Comparison of ENCODE assay signal across 9 cellular contexts in genomic region chr2:36403675-36404230, GRCh38. TPM values are rescaled to one million over a fixed set of nuclear protein-coding genes. Genes with fewer than 3 reads are reported as not detected.
DNase-seq lines count a peak whose midpoint lies in the region; ATAC-seq and TF ChIP-seq lines count a peak whose summit lies in the region.
"Had no signal": no experiment of that assay in that cellular context is flagged by ENCODE, and none has a peak within 500 bp of the region (broad histone marks: within the 10 kb centered on the region; RNA-seq: fewer than 3 reads in every experiment).

No MANE protein-coding gene starts in this region.

- H2AFZ ChIP-seq in PC-9, result no peak overlapping the region
- H2AFZ ChIP-seq in hepatocyte, result no peak overlapping the region

- CTCF ChIA-PET in PC-9 (lab: Charles Lee) (interaction anchor here (1.2 kb wide), 1 partner anchor 27 kb away, joined by 3 read pairs; no protein-coding TSS in a partner anchor), GM10248 (lab: Yijun Ruan, JAX) (interaction anchor here (0.7 to 1.5 kb wide), 2 partner anchors 9 to 24 kb away, joined by 3 read pairs; no protein-coding TSS in a partner anchor)

- DNase-seq in GM04504 (ENCODE audit: low read depth) (peak; percentile 61), PC-9 (peak; percentile 39 to 97), hepatocyte (ENCODE audit: low spot score) (no peak), Ammon's horn (ENCODE audit: low spot score) (no peak), GM10248 (ENCODE audit: extremely low spot score) (no peak), SK-N-DZ (ENCODE audit: low spot score) (no peak)
- no peak for DNase-seq in stimulated activated CD4-positive, alpha-beta T cell treated with anti-CD3 and anti-CD28 coated beads, Interleukin-4, amount 100 ng/mL, for 24 hours
- DNase-seq: heart right ventricle had no signal

- H3K4me2 ChIP-seq in PC-9 (peak overlapping the region; percentile 48), hepatocyte (no peak overlapping the region)

- WGBS in hepatocyte (ENCODE audit: low lambda C conversion rate, missing lambda C conversion rate), result 85% methylated on average over 1 of the region's 1 CpG

- intact Hi-C loops in PC-9 (cut with micrococcal nuclease; ENCODE audit: unreplicated experiment), result loop anchor here (1.0 kb wide), 3 partner anchors 9 to 45 kb away; no protein-coding TSS in a partner anchor

- no peaks in the 10 kb centered on the region for H3K27me3 ChIP-seq in PC-9 (ENCODE audit: insufficient read depth, low read depth)
- H3K27me3 ChIP-seq in hepatocyte, result no peaks in the 10 kb centered on the region
- H3K27me3 ChIP-seq: heart right ventricle had no signal

- peak overlapping the region; percentile 43 for H3K27ac ChIP-seq in PC-9
- H3K27ac ChIP-seq in hepatocyte, result peak overlapping the region; percentile 16

- H3K9me3 ChIP-seq in PC-9 (ENCODE audit: insufficient read depth, low read depth), result peaks cover 4% of the 10 kb centered on the region; the same call in 1 of the 2 replicates
- H3K9me3 ChIP-seq in hepatocyte (ENCODE audit: low read depth), result no peaks in the 10 kb centered on the region
- H3K9me3 ChIP-seq: heart right ventricle had no signal

- H3K4me1 ChIP-seq in PC-9 (replicated peaks; ENCODE audit: insufficient read depth), result peaks cover 19% of the 10 kb centered on the region
- no peaks in the 10 kb centered on the region for H3K4me1 ChIP-seq in hepatocyte (ENCODE audit: insufficient read depth)

- H3K9me2 ChIP-seq in PC-9 (ENCODE audit: insufficient read depth), result no peaks in the 10 kb centered on the region
- H3K9me2 ChIP-seq in hepatocyte (replicated peaks; ENCODE audit: insufficient read depth), result no peaks in the 10 kb centered on the region

- peaks cover 85% of the 10 kb centered on the region for H3K79me2 ChIP-seq in PC-9 (ENCODE audit: low read depth)
- peaks cover 51% of the 10 kb centered on the region for H3K79me2 ChIP-seq in hepatocyte

- H4K20me1 ChIP-seq in PC-9 (ENCODE audit: insufficient read depth) (peaks cover 5% of the 10 kb centered on the region; the same call in 1 of the 2 replicates), hepatocyte (ENCODE audit: insufficient read depth, poor library complexity, severe bottlenecking) (no peaks in the 10 kb centered on the region)

- POLR2A ChIA-PET in PC-9 (lab: Charles Lee; ENCODE audit: unreplicated experiment), result interaction anchor here (0.7 kb wide), 1 partner anchor 29 kb away, joined by 3 read pairs; no protein-coding TSS in a partner anchor
- POLR2A ChIA-PET in GM10248 (lab: Yijun Ruan, JAX), result no interaction called here

- ATAC-seq in HG02623 (IDR thresholded peaks at IDR 0.05; ENCODE audit: unreplicated experiment), result peak; percentile 39

- no TSS peak for BruUV-seq in PC-9 (replicated peaks; lab: Mats Ljungman, UMichigan)

- TF ChIP-seq CTCF in PC-9 (conservative IDR thresholded peaks at IDR 0.05) (no peak), hepatocyte (IDR thresholded peaks at IDR 0.05; ENCODE audit: poor library complexity) (no peak), GM10248 (IDR thresholded peaks at IDR 0.05; ENCODE audit: control extremely low read depth, extremely low read depth, low read depth, missing control alignments) (no peak)

- H3K4me3 ChIP-seq in PC-9, result no peak overlapping the region
- no peak overlapping the region for H3K4me3 ChIP-seq in hepatocyte
- H3K4me3 ChIP-seq: heart right ventricle had no signal

- peaks cover 6% of the 10 kb centered on the region; the same call in 1 of the 2 replicates for H3K36me3 ChIP-seq in PC-9 (ENCODE audit: low read depth)
- no peaks in the 10 kb centered on the region for H3K36me3 ChIP-seq in hepatocyte (replicated peaks; ENCODE audit: insufficient read depth, low read depth)

- H3F3A ChIP-seq in PC-9 (ENCODE audit: insufficient read depth, low read depth), result peaks cover 22% of the 10 kb centered on the region

RNA-seq across cellular contexts. Expression of gene CRIM1, which starts 48.2 kb away (rescaled TPM):
- 133 and 154 TPM in 2 replicates for total RNA-seq in PC-9 (2021)
- total RNA-seq in hepatocyte, result 40.8 and 49.0 TPM in 2 replicates
- 19.1 and 23.0 TPM in 2 replicates for polyA plus RNA-seq in hepatocyte
- 0.22 and 0.31 TPM in 2 replicates for polyA plus RNA-seq in SK-N-DZ (2014; cell fraction: cytosol; rRNA removed)
- 0.15 and 0.47 TPM in 2 replicates for polyA plus RNA-seq in SK-N-DZ (2014; cell fraction: nucleus; rRNA removed)

Comparison
In these comparisons a context has a peak if more than half of its experiments do, and no peak if none do; other contexts are left out.
1. DNase-seq: peak in GM04504 (single experiment) and PC-9 (2 of 2); none in hepatocyte (single experiment), Ammon's horn (single experiment), GM10248 (single experiment), SK-N-DZ (single experiment) and stimulated activated CD4-positive, alpha-beta T cell treated with anti-CD3 and anti-CD28 coated beads, Interleukin-4, amount 100 ng/mL, for 24 hours (single experiment).